28 cellular contexts compared by ENCODE assay signal in the genomic region with DNA sequence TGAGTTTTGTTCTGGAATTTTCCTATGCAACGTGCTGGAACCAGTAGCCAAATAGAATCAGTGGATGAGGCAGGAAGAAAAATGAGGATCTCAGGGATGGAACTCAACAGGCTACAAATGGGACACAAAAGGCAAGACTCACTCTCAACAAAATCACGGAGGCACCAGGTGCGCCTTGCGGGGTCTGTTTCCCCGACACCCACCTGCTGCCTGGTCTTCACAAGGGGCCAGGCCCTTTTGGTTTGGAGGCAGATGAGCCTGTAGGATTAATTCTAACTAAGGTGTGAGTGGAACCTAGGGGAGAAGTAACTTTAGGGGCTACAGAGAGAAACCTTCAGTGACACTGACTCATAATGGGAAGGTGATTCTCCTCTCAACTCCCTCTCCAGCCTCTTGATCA. TPM values are rescaled to one million over a fixed set of nuclear protein-coding genes. Genes with fewer than 3 reads are reported as not detected.
A peak's percentile ranks its signal among the peaks of the same experiment; 100 is the strongest.
DNase-seq lines count a peak whose midpoint lies in the region; ATAC-seq and TF ChIP-seq lines count a peak whose summit lies in the region.
"Had no signal": no experiment of that assay in that cellular context is flagged by ENCODE, and none has a peak within 500 bp of the region (broad histone marks: within the 10 kb centered on the region; RNA-seq: fewer than 3 reads in every experiment).

No MANE protein-coding gene starts in this region.

- intact Hi-C loops in CD8-positive, alpha-beta T cell (cut with DNase I, micrococcal nuclease), result loop anchor here in 1 of 2 experiments (10.0 kb wide), 1 partner anchor 985 kb away; no protein-coding TSS in a partner anchor

- no peak for DNase-seq in activated naive CD4-positive, alpha-beta T cell (lab: John Stamatoyannopoulos, UW)
- no peak for DNase-seq in CD8-positive, alpha-beta T cell
- DNase-seq in immature natural killer cell, result no peak
- no peak for DNase-seq in stimulated activated effector memory CD8-positive, alpha-beta T cell treated with anti-CD3 and anti-CD28 coated beads, Interleukin-12 subunit alpha, Interleukin-12 subunit beta, amount 100 ng/mL, for 72 hours (ENCODE audit: low spot score in 2 of 2)
- DNase-seq in superior temporal gyrus (ENCODE audit: extremely low spot score), result no peak
- no peak for DNase-seq in NCI-H69 (lab: John Stamatoyannopoulos, UW)
- DNase-seq in suprapubic skin (ENCODE audit: low spot score in 2 of 2), result no peak
- DNase-seq: 8988T, ACHN, BE2C, DMS 273 treated with DMSO at 0.1 percent for 48 hours, DMS79, EL, GDM1, HFFc6, KBM-7, MV-4-11, NCI-H1105, NCI-H1436 treated with DMSO at 0.1 percent for 48 hours, NCI-H187 treated with DMSO at 0.1 percent for 48 hours, NCI-H774, SIG-M5 had no signal

- H3K27me3 Mint-ChIP-seq in activated naive CD4-positive, alpha-beta T cell treated with anti-CD3 and anti-CD28 coated beads, Interleukin-2, amount 50 U/mL, for 24 hours, result no peaks in the 10 kb centered on the region
- no peaks in the 10 kb centered on the region for H3K27me3 Mint-ChIP-seq in CD8-positive, alpha-beta T cell (ENCODE audit: low read depth)
- peaks cover 4 to 6% (median 4%) of the 10 kb centered on the region in 3 donors for H3K27me3 Mint-ChIP-seq in immature natural killer cell (ENCODE audit: low read depth in 3 of 3)

- TF ChIP-seq CTCF in CD8-positive, alpha-beta T cell (IDR thresholded peaks at IDR 0.05), result no peak
- no peak for TF ChIP-seq CTCF in suprapubic skin (IDR thresholded peaks at IDR 0.05)

- peak overlapping the region; percentile 57 for H3K27ac Mint-ChIP-seq in activated naive CD4-positive, alpha-beta T cell treated with anti-CD3 and anti-CD28 coated beads, Interleukin-2, amount 50 U/mL, for 24 hours
- peak overlapping the region; percentile 74 for H3K27ac Mint-ChIP-seq in CD8-positive, alpha-beta T cell
- H3K27ac Mint-ChIP-seq in immature natural killer cell, result peak overlapping the region; percentile 18 to 79 (median 69)
- H3K27ac Mint-ChIP-seq in stimulated activated effector memory CD8-positive, alpha-beta T cell treated with anti-CD3 and anti-CD28 coated beads, Interleukin-12 subunit alpha, Interleukin-12 subunit beta, amount 100 ng/mL, for 72 hours, result peak overlapping the region; percentile 21
- H3K27ac Mint-ChIP-seq: GM23338, HFFc6 had no signal

- no peaks in the 10 kb centered on the region for H3K9me3 Mint-ChIP-seq in activated naive CD4-positive, alpha-beta T cell treated with anti-CD3 and anti-CD28 coated beads, Interleukin-2, amount 50 U/mL, for 24 hours
- no peaks in the 10 kb centered on the region for H3K9me3 Mint-ChIP-seq in CD8-positive, alpha-beta T cell
- H3K9me3 Mint-ChIP-seq in immature natural killer cell, result peaks cover 0 to 2% (median 0%) of the 10 kb centered on the region in 6 donors
- no peaks in the 10 kb centered on the region for H3K9me3 Mint-ChIP-seq in stimulated activated effector memory CD8-positive, alpha-beta T cell treated with anti-CD3 and anti-CD28 coated beads, Interleukin-12 subunit alpha, Interleukin-12 subunit beta, amount 100 ng/mL, for 72 hours
- H3K9me3 Mint-ChIP-seq: GM23338, HFFc6 had no signal

- no peak for TF ChIP-seq POLR2A in suprapubic skin (IDR thresholded peaks at IDR 0.05)

- H3K27ac ChIP-seq in CD8-positive, alpha-beta T cell (ENCODE audit: low read depth, low read length), result no peak overlapping the region
- no peak overlapping the region for H3K27ac ChIP-seq in suprapubic skin

- no peak for TF ChIP-seq EP300 in suprapubic skin (IDR thresholded peaks at IDR 0.05)

- peaks cover 18% of the 10 kb centered on the region for H3K4me1 ChIP-seq in CD8-positive, alpha-beta T cell (ENCODE audit: insufficient read depth, low read length)
- H3K4me1 ChIP-seq in suprapubic skin, result peaks cover 25% of the 10 kb centered on the region
- H3K4me1 ChIP-seq: BE2C, HAP-1 had no signal

- 94% methylated on average over 5 of the region's 5 CpGs for WGBS in suprapubic skin

- H3K27me3 ChIP-seq in CD8-positive, alpha-beta T cell (ENCODE audit: insufficient read depth, low read length), result no peaks in the 10 kb centered on the region
- H3K27me3 ChIP-seq in suprapubic skin, result peaks cover 18% of the 10 kb centered on the region

- CTCF ChIA-PET in CD8-positive, alpha-beta T cell (lab: Charles Lee), result interaction anchor here (1.6 to 4.2 kb wide), 2 partner anchors 140 to 185 kb away, joined by 6 to 27 read pairs; no protein-coding TSS in a partner anchor

- H3K36me3 Mint-ChIP-seq in activated naive CD4-positive, alpha-beta T cell treated with anti-CD3 and anti-CD28 coated beads, Interleukin-2, amount 50 U/mL, for 24 hours, result peaks cover 4% of the 10 kb centered on the region
- peaks cover 56% of the 10 kb centered on the region for H3K36me3 Mint-ChIP-seq in CD8-positive, alpha-beta T cell
- H3K36me3 Mint-ChIP-seq in immature natural killer cell, result peaks cover 12 to 45% (median 15%) of the 10 kb centered on the region in 3 donors
- H3K36me3 Mint-ChIP-seq in stimulated activated effector memory CD8-positive, alpha-beta T cell treated with anti-CD3 and anti-CD28 coated beads, Interleukin-12 subunit alpha, Interleukin-12 subunit beta, amount 100 ng/mL, for 72 hours, result peaks cover 15% of the 10 kb centered on the region

- no peak for ATAC-seq in CD8-positive, alpha-beta T cell
- ATAC-seq in stimulated activated effector memory CD8-positive, alpha-beta T cell treated with anti-CD3 and anti-CD28 coated beads, Interleukin-12 subunit alpha, Interleukin-12 subunit beta, amount 100 ng/mL, for 72 hours, result no peak
- ATAC-seq: GM12878, GM23338 had no signal

- H3K9me3 ChIP-seq in CD8-positive, alpha-beta T cell (ENCODE audit: low read length), result no peaks in the 10 kb centered on the region
- no peaks in the 10 kb centered on the region for H3K9me3 ChIP-seq in suprapubic skin
- H3K9me3 ChIP-seq: BE2C had no signal

- POLR2A ChIA-PET in CD8-positive, alpha-beta T cell (lab: Charles Lee), result no interaction called here

- H3K4me1 Mint-ChIP-seq in activated naive CD4-positive, alpha-beta T cell treated with anti-CD3 and anti-CD28 coated beads, Interleukin-2, amount 50 U/mL, for 24 hours, result peaks cover 28% of the 10 kb centered on the region
- H3K4me1 Mint-ChIP-seq in CD8-positive, alpha-beta T cell (ENCODE audit: low read depth), result peaks cover 34% of the 10 kb centered on the region
- H3K4me1 Mint-ChIP-seq in immature natural killer cell, result peaks cover 23 to 45% of the 10 kb centered on the region in 2 donors
- H3K4me1 Mint-ChIP-seq in stimulated activated effector memory CD8-positive, alpha-beta T cell treated with anti-CD3 and anti-CD28 coated beads, Interleukin-12 subunit alpha, Interleukin-12 subunit beta, amount 100 ng/mL, for 72 hours, result peaks cover 26% of the 10 kb centered on the region

- no peak overlapping the region for H3K4me3 Mint-ChIP-seq in activated naive CD4-positive, alpha-beta T cell treated with anti-CD3 and anti-CD28 coated beads, Interleukin-2, amount 50 U/mL, for 24 hours
- no peak overlapping the region for H3K4me3 Mint-ChIP-seq in CD8-positive, alpha-beta T cell
- H3K4me3 Mint-ChIP-seq in immature natural killer cell, result no peak overlapping the region
- H3K4me3 Mint-ChIP-seq in stimulated activated effector memory CD8-positive, alpha-beta T cell treated with anti-CD3 and anti-CD28 coated beads, Interleukin-12 subunit alpha, Interleukin-12 subunit beta, amount 100 ng/mL, for 72 hours, result no peak overlapping the region
- H3K4me3 Mint-ChIP-seq: GM23338, HFFc6 had no signal

- no peak overlapping the region for H3K4me3 ChIP-seq in CD8-positive, alpha-beta T cell (ENCODE audit: low read depth, low read length)
- H3K4me3 ChIP-seq in suprapubic skin, result no peak overlapping the region
- H3K4me3 ChIP-seq: GM12878, GM23338, HAP-1 had no signal

- H3K36me3 ChIP-seq in CD8-positive, alpha-beta T cell (ENCODE audit: insufficient read depth, low read length), result peaks cover 4% of the 10 kb centered on the region
- H3K36me3 ChIP-seq in suprapubic skin, result no peaks in the 10 kb centered on the region
- H3K36me3 ChIP-seq: BE2C, HAP-1 had no signal

RNA-seq across cellular contexts. Expression of gene ZNF831, which starts 56.5 kb away (rescaled TPM):
- 10 to 100 TPM; 15.3 to 16.3 TPM for total RNA-seq in CD8-positive, alpha-beta T cell
- polyA plus RNA-seq in immature natural killer cell, result 1 to 10 TPM in 2 of 3 donors, under 1 TPM in 1; 0.59 to 8.4 (median 2.0) TPM
- 1 to 10 TPM in 1 of 4 donors, under 1 TPM in 2, not detected in 1; 0.16 to 1.0 (median 0.34) TPM for total RNA-seq in suprapubic skin
- total RNA-seq: GM23338, HFFc6, LHCN-M2, MCF 10A had no signal
- polyA plus RNA-seq: GM23338 had no signal

Comparison
In these comparisons a context has a peak if more than half of its experiments do, and no peak if none do; other contexts are left out.
1. H3K27ac Mint-ChIP-seq: peak in every context shown above with its lines; median percentile 74 in CD8-positive, alpha-beta T cell; 69 in immature natural killer cell; 57 in activated naive CD4-positive, alpha-beta T cell treated with anti-CD3 and anti-CD28 coated beads, Interleukin-2, amount 50 U/mL, for 24 hours; 21 in stimulated activated effector memory CD8-positive, alpha-beta T cell treated with anti-CD3 and anti-CD28 coated beads, Interleukin-12 subunit alpha, Interleukin-12 subunit beta, amount 100 ng/mL, for 72 hours.
2. RNA of gene ZNF831, which starts 56.5 kb away (total RNA-seq): 15.3 to 16.3 TPM in CD8-positive, alpha-beta T cell; 0.16 to 1.0 TPM in suprapubic skin; every median in the first group is over 4 times any median in the second.